1 cellular context compared by ENCODE assay signal in the genomic region with DNA sequence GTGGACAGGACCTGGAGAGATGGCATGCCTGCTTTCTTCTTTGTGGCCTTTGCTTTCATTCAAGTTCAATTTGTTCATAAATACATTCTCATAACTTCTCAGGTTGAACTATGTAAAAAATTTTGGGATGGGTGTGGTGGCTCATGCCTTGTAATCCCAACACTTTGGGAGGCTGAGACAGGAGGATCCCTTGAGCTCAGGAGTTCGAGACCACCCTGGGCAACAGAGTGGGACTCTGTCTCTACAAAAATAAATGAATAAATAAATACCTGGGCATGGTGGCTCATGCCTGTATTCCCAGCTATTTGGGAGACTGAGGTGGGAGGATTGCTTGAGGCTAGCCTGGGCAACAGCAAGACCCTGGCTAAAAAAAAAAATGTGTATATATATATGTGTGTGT.
TF ChIP-seq lines count a peak whose summit lies in the region.

No MANE protein-coding gene starts in this region.

TF ChIP-seq in SK-N-SH, 30 proteins besides CTCF, POLR2A, EP300 and RAD21 (continued from another document):
- TF ChIP-seq FOSL2 (IDR thresholded peaks at IDR 0.05; ENCODE audit: borderline replicate concordance, low read depth): no peak
- TF ChIP-seq, protein P1, sequence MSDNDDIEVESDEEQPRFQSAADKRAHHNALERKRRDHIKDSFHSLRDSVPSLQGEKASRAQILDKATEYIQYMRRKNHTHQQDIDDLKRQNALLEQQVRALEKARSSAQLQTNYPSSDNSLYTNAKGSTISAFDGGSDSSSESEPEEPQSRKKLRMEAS (IDR thresholded peaks at IDR 0.05; ENCODE audit: low read depth): no peak
- no peak for TF ChIP-seq RFX5 (IDR thresholded peaks at IDR 0.05; ENCODE audit: low read length)
- TF ChIP-seq, protein P2, sequence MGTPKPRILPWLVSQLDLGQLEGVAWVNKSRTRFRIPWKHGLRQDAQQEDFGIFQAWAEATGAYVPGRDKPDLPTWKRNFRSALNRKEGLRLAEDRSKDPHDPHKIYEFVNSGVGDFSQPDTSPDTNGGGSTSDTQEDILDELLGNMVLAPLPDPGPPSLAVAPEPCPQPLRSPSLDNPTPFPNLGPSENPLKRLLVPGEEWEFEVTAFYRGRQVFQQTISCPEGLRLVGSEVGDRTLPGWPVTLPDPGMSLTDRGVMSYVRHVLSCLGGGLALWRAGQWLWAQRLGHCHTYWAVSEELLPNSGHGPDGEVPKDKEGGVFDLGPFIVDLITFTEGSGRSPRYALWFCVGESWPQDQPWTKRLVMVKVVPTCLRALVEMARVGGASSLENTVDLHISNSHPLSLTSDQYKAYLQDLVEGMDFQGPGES (IDR thresholded peaks at IDR 0.05; ENCODE audit: low read depth, low read length): no peak
- no peak for TF ChIP-seq ELF1 (IDR thresholded peaks at IDR 0.05)
- TF ChIP-seq FOXM1 (IDR thresholded peaks at IDR 0.05; ENCODE audit: low read depth): no peak
- no peak for TF ChIP-seq YY1 (IDR thresholded peaks at IDR 0.05; ENCODE audit: low read depth)
- TF ChIP-seq, protein P3, sequence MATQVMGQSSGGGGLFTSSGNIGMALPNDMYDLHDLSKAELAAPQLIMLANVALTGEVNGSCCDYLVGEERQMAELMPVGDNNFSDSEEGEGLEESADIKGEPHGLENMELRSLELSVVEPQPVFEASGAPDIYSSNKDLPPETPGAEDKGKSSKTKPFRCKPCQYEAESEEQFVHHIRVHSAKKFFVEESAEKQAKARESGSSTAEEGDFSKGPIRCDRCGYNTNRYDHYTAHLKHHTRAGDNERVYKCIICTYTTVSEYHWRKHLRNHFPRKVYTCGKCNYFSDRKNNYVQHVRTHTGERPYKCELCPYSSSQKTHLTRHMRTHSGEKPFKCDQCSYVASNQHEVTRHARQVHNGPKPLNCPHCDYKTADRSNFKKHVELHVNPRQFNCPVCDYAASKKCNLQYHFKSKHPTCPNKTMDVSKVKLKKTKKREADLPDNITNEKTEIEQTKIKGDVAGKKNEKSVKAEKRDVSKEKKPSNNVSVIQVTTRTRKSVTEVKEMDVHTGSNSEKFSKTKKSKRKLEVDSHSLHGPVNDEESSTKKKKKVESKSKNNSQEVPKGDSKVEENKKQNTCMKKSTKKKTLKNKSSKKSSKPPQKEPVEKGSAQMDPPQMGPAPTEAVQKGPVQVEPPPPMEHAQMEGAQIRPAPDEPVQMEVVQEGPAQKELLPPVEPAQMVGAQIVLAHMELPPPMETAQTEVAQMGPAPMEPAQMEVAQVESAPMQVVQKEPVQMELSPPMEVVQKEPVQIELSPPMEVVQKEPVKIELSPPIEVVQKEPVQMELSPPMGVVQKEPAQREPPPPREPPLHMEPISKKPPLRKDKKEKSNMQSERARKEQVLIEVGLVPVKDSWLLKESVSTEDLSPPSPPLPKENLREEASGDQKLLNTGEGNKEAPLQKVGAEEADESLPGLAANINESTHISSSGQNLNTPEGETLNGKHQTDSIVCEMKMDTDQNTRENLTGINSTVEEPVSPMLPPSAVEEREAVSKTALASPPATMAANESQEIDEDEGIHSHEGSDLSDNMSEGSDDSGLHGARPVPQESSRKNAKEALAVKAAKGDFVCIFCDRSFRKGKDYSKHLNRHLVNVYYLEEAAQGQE (IDR thresholded peaks at IDR 0.05; ENCODE audit: low read depth, low read length): no peak
